11 cellular contexts compared by ENCODE assay signal in genomic region chr13:46178143-46178542, GRCh38. TPM values are rescaled to one million over a fixed set of nuclear protein-coding genes. Genes with fewer than 3 reads are reported as not detected.
DNase-seq lines count a peak whose midpoint lies in the region; ATAC-seq lines count a peak whose summit lies in the region.
"Had no signal": no experiment of that assay in that cellular context is flagged by ENCODE, and none has a peak within 500 bp of the region (broad histone marks: within the 10 kb centered on the region; RNA-seq: fewer than 3 reads in every experiment).

No MANE protein-coding gene starts in this region.

- H3K4me3 Mint-ChIP-seq in activated CD4-positive, alpha-beta T cell treated with anti-CD3 and anti-CD28 coated beads, Interleukin-2, amount 10 ng/mL, durations not matched to agents 7 days and 5 days = peak overlapping the region; percentile 93
- H3K4me3 Mint-ChIP-seq in activated naive CD8-positive, alpha-beta T cell treated with anti-CD3 and anti-CD28 coated beads, Interleukin-2, amount 50 U/mL, for 24 hours = peak overlapping the region; percentile 92
- peak overlapping the region; percentile 89 for H3K4me3 Mint-ChIP-seq in stimulated activated effector memory CD8-positive, alpha-beta T cell treated with anti-CD3 and anti-CD28 coated beads, Interleukin-12 subunit alpha, Interleukin-12 subunit beta, amount 100 ng/mL, for 72 hours

- H3K27me3 Mint-ChIP-seq in activated CD4-positive, alpha-beta T cell treated with anti-CD3 and anti-CD28 coated beads, Interleukin-2, amount 10 ng/mL, durations not matched to agents 7 days and 5 days = no peaks in the 10 kb centered on the region
- peaks cover 3% of the 10 kb centered on the region for H3K27me3 Mint-ChIP-seq in activated naive CD8-positive, alpha-beta T cell treated with anti-CD3 and anti-CD28 coated beads, Interleukin-2, amount 50 U/mL, for 24 hours

- DNase-seq in activated CD4-positive, alpha-beta T cell treated with anti-CD3 and anti-CD28 coated beads, Interleukin-2, amount 10 ng/mL, durations not matched to agents 7 days and 5 days = no peak
- no peak for DNase-seq in activated CD4-positive, alpha-beta T cell treated with anti-CD3 and anti-CD28 coated beads, Interleukin-2, amount 50 U/mL, for 48 hours
- DNase-seq in NAMALWA (ENCODE audit: low spot score) (peak; percentile 37), LoVo (ENCODE audit: low spot score) (no peak), COLO668 (lab: John Stamatoyannopoulos, UW; ENCODE audit: unreplicated experiment) (no peak), NCI-H1694 treated with DMSO at 0.1 percent for 48 hours (lab: John Stamatoyannopoulos, UW) (no peak)
- no peak for DNase-seq in activated naive CD8-positive, alpha-beta T cell treated with anti-CD3 and anti-CD28 coated beads, Interleukin-2, amount 50 U/mL, for 24 hours
- DNase-seq in stimulated activated effector memory CD8-positive, alpha-beta T cell treated with anti-CD3 and anti-CD28 coated beads, Interleukin-12 subunit alpha, Interleukin-12 subunit beta, amount 100 ng/mL, for 72 hours (ENCODE audit: low spot score in 2 of 2) = no peak
- DNase-seq: ACHN, amygdala, MG63 had no signal

- no peak for ATAC-seq in activated naive CD8-positive, alpha-beta T cell treated with anti-CD3 and anti-CD28 coated beads, Interleukin-2, amount 50 U/mL, for 24 hours
- no peak for ATAC-seq in stimulated activated effector memory CD8-positive, alpha-beta T cell treated with anti-CD3 and anti-CD28 coated beads, Interleukin-12 subunit alpha, Interleukin-12 subunit beta, amount 100 ng/mL, for 72 hours

- H3K4me1 Mint-ChIP-seq in activated CD4-positive, alpha-beta T cell treated with anti-CD3 and anti-CD28 coated beads, Interleukin-2, amount 10 ng/mL, durations not matched to agents 7 days and 5 days = peaks cover 64% of the 10 kb centered on the region
- H3K4me1 Mint-ChIP-seq in activated naive CD8-positive, alpha-beta T cell treated with anti-CD3 and anti-CD28 coated beads, Interleukin-2, amount 50 U/mL, for 24 hours = peaks cover 77% of the 10 kb centered on the region
- H3K4me1 Mint-ChIP-seq in stimulated activated effector memory CD8-positive, alpha-beta T cell treated with anti-CD3 and anti-CD28 coated beads, Interleukin-12 subunit alpha, Interleukin-12 subunit beta, amount 100 ng/mL, for 72 hours = peaks cover 63% of the 10 kb centered on the region

- H3K27ac Mint-ChIP-seq in activated CD4-positive, alpha-beta T cell treated with anti-CD3 and anti-CD28 coated beads, Interleukin-2, amount 10 ng/mL, durations not matched to agents 7 days and 5 days = peak overlapping the region; percentile 98
- H3K27ac Mint-ChIP-seq in activated naive CD8-positive, alpha-beta T cell treated with anti-CD3 and anti-CD28 coated beads, Interleukin-2, amount 50 U/mL, for 24 hours = peak overlapping the region; percentile 93
- H3K27ac Mint-ChIP-seq in stimulated activated effector memory CD8-positive, alpha-beta T cell treated with anti-CD3 and anti-CD28 coated beads, Interleukin-12 subunit alpha, Interleukin-12 subunit beta, amount 100 ng/mL, for 72 hours = peak overlapping the region; percentile 88

- no peaks in the 10 kb centered on the region for H3K9me3 Mint-ChIP-seq in activated CD4-positive, alpha-beta T cell treated with anti-CD3 and anti-CD28 coated beads, Interleukin-2, amount 10 ng/mL, durations not matched to agents 7 days and 5 days
- H3K9me3 Mint-ChIP-seq in activated naive CD8-positive, alpha-beta T cell treated with anti-CD3 and anti-CD28 coated beads, Interleukin-2, amount 50 U/mL, for 24 hours = no peaks in the 10 kb centered on the region
- H3K9me3 Mint-ChIP-seq in stimulated activated effector memory CD8-positive, alpha-beta T cell treated with anti-CD3 and anti-CD28 coated beads, Interleukin-12 subunit alpha, Interleukin-12 subunit beta, amount 100 ng/mL, for 72 hours = no peaks in the 10 kb centered on the region

- CTCF ChIA-PET in activated CD4-positive, alpha-beta T cell treated with anti-CD3 and anti-CD28 coated beads, Interleukin-2, amount 10 ng/mL, durations not matched to agents 7 days and 5 days (lab: Charles Lee) = interaction anchor here (1.1 to 1.9 kb wide), 2 partner anchors 21 to 144 kb away, joined by 3 to 5 read pairs; no protein-coding TSS in a partner anchor

- POLR2A ChIA-PET in activated CD4-positive, alpha-beta T cell treated with anti-CD3 and anti-CD28 coated beads, Interleukin-2, amount 10 ng/mL, durations not matched to agents 7 days and 5 days (lab: Charles Lee) = interaction anchor here (0.5 kb wide), 1 partner anchor 18 kb away, joined by 3 read pairs; no protein-coding TSS in a partner anchor

- peaks cover 80% of the 10 kb centered on the region for H3K36me3 Mint-ChIP-seq in activated CD4-positive, alpha-beta T cell treated with anti-CD3 and anti-CD28 coated beads, Interleukin-2, amount 10 ng/mL, durations not matched to agents 7 days and 5 days (ENCODE audit: low read depth)
- H3K36me3 Mint-ChIP-seq in activated naive CD8-positive, alpha-beta T cell treated with anti-CD3 and anti-CD28 coated beads, Interleukin-2, amount 50 U/mL, for 24 hours (ENCODE audit: low read depth) = peaks cover 65% of the 10 kb centered on the region
- peaks cover 95% of the 10 kb centered on the region for H3K36me3 Mint-ChIP-seq in stimulated activated effector memory CD8-positive, alpha-beta T cell treated with anti-CD3 and anti-CD28 coated beads, Interleukin-12 subunit alpha, Interleukin-12 subunit beta, amount 100 ng/mL, for 72 hours

RNA-seq across cellular contexts. Expression of gene LCP1, which starts 3.8 kb away (rescaled TPM):
- 1,000 to 10,000 TPM; 1,260 to 1,323 TPM for total RNA-seq in activated CD4-positive, alpha-beta T cell treated with anti-CD3 and anti-CD28 coated beads, Interleukin-2, amount 10 ng/mL, durations not matched to agents 7 days and 5 days

RNA-seq across cellular contexts. Expression of gene LRRC63, which starts 33.6 kb away (rescaled TPM):
- total RNA-seq in activated CD4-positive, alpha-beta T cell treated with anti-CD3 and anti-CD28 coated beads, Interleukin-2, amount 10 ng/mL, durations not matched to agents 7 days and 5 days = 1 to 10 TPM; 1.0 to 1.5 TPM
